11 cellular contexts compared by ENCODE assay signal in genomic region chr9:104027295-104027694, GRCh38.
A peak's percentile ranks its signal among the peaks of the same experiment; 100 is the strongest.
DNase-seq lines count a peak whose midpoint lies in the region; ATAC-seq lines count a peak whose summit lies in the region.
"Had no signal": no experiment of that assay in that cellular context is flagged by ENCODE, and none has a peak within 500 bp of the region (broad histone marks: within the 10 kb centered on the region; RNA-seq: fewer than 3 reads in every experiment).

No MANE protein-coding gene starts in this region.

- no peak overlapping the region for H3K4me3 Mint-ChIP-seq in memory B cell

- DNase-seq in NCI-H2196 (lab: John Stamatoyannopoulos, UW; ENCODE audit: unreplicated experiment) (peak; percentile 30), NCI-H2196 treated with DMSO at 0.1 percent for 48 hours (lab: John Stamatoyannopoulos, UW; ENCODE audit: unreplicated experiment) (no peak), NCI-H1092 (lab: John Stamatoyannopoulos, UW) (peak; percentile 62), memory B cell (ENCODE audit: low spot score in 2 of 2) (no peak), NCI-H446 treated with DMSO at 0.1 percent for 48 hours (lab: John Stamatoyannopoulos, UW) (no peak), NCI-H187 treated with DMSO at 0.1 percent for 48 hours (lab: John Stamatoyannopoulos, UW) (no peak), GM03348 (ENCODE audit: low spot score) (no peak)
- DNase-seq: anterior cingulate cortex, DMS79, sigmoid colon had no signal

- ATAC-seq in HG02938 (IDR thresholded peaks at IDR 0.05; ENCODE audit: unreplicated experiment) (peak; percentile 43), memory B cell (ENCODE audit: low read depth) (peak; percentile 70)

- H3K27ac Mint-ChIP-seq in memory B cell: no peak overlapping the region

- peaks cover 12% of the 10 kb centered on the region for H3K4me1 Mint-ChIP-seq in memory B cell

- H3K36me3 Mint-ChIP-seq in memory B cell: no peaks in the 10 kb centered on the region

- H3K9me3 Mint-ChIP-seq in memory B cell: no peaks in the 10 kb centered on the region

- no peaks in the 10 kb centered on the region for H3K27me3 Mint-ChIP-seq in memory B cell

Comparison
In these comparisons a context has a peak if more than half of its experiments do, and no peak if none do; other contexts are left out.
1. DNase-seq: peak in NCI-H2196 (single experiment) and NCI-H1092 (single experiment); none in NCI-H2196 treated with DMSO at 0.1 percent for 48 hours (single experiment), memory B cell (0 of 2), NCI-H446 treated with DMSO at 0.1 percent for 48 hours (single experiment), NCI-H187 treated with DMSO at 0.1 percent for 48 hours (single experiment) and GM03348 (single experiment).